Comparison of ENCODE assay signal across 11 cellular contexts in genomic region chr3:186360779-186361178, GRCh38. TPM values are rescaled to one million over a fixed set of nuclear protein-coding genes. Genes with fewer than 3 reads are reported as not detected.
DNase-seq lines count a peak whose midpoint lies in the region; ATAC-seq and TF ChIP-seq lines count a peak whose summit lies in the region.
"Had no signal": no experiment of that assay in that cellular context is flagged by ENCODE, and none has a peak within 500 bp of the region (broad histone marks: within the 10 kb centered on the region; RNA-seq: fewer than 3 reads in every experiment).

No MANE protein-coding gene starts in this region.

- peak overlapping the region; percentile 11; the same call in 1 of the 2 replicates for H3K4me3 ChIP-seq in iPS DF 6.9 (ENCODE audit: low read length)

- H3K27me3 Mint-ChIP-seq in activated B cell treated with CpG ODN at 0.5 μM for 24 hours, result peaks cover 7% of the 10 kb centered on the region
- H3K27me3 Mint-ChIP-seq in effector memory CD8-positive, alpha-beta T cell, result peaks cover 63 to 75% of the 10 kb centered on the region in 2 donors

- ATAC-seq in activated B cell treated with CpG ODN at 0.5 μM for 24 hours (ENCODE audit: low read depth) (no peak), sciatic nerve (peak; percentile 48), GM21447 (IDR thresholded peaks at IDR 0.05; ENCODE audit: unreplicated experiment) (no peak), HG02610 (IDR thresholded peaks at IDR 0.05; ENCODE audit: unreplicated experiment) (no peak)
- no peak for ATAC-seq in effector memory CD8-positive, alpha-beta T cell (replicated peaks)
- ATAC-seq: HCT116 had no signal

- no CpG with 5 or more reads among the region's 27 CpGs for WGBS in iPS DF 6.9 (ENCODE audit: insufficient coverage, insufficient read length)

- intact Hi-C loops in activated B cell treated with CpG ODN at 0.5 μM for 24 hours (cut with micrococcal nuclease), result loop anchor here (2.0 to 5.0 kb wide), 3 partner anchors 33 to 157 kb away; no protein-coding TSS in a partner anchor
- intact Hi-C loops in sciatic nerve (cut with DNase I), result no loop called here

- no peaks in the 10 kb centered on the region for H3K4me1 ChIP-seq in iPS DF 6.9 (ENCODE audit: control insufficient read depth, insufficient read depth, low read length)

- POLR2A ChIA-PET in activated B cell treated with CpG ODN at 0.5 μM for 24 hours (lab: Charles Lee), result interaction anchor here (2.0 to 2.2 kb wide), 2 partner anchors 158 to 173 kb away, joined by 5 to 12 read pairs; no protein-coding TSS in a partner anchor

- no peaks in the 10 kb centered on the region for H3K36me3 Mint-ChIP-seq in activated B cell treated with CpG ODN at 0.5 μM for 24 hours (ENCODE audit: low read depth)
- H3K36me3 Mint-ChIP-seq in effector memory CD8-positive, alpha-beta T cell (ENCODE audit: insufficient read depth), result no peaks in the 10 kb centered on the region

- H3K4me3 Mint-ChIP-seq in activated B cell treated with CpG ODN at 0.5 μM for 24 hours, result peak overlapping the region; percentile 83
- peak overlapping the region in 1 of 2 donors; percentile 11 for H3K4me3 Mint-ChIP-seq in effector memory CD8-positive, alpha-beta T cell

- TF ChIP-seq CTCF in GM10266 (IDR thresholded peaks at IDR 0.05; ENCODE audit: control insufficient read depth, insufficient read depth, low read depth, missing control alignments), result no peak
- TF ChIP-seq CTCF in activated B cell treated with CpG ODN at 0.5 μM for 24 hours (IDR thresholded peaks at IDR 0.05), result no peak

- peak overlapping the region; percentile 31 for H3K27ac Mint-ChIP-seq in activated B cell treated with CpG ODN at 0.5 μM for 24 hours
- no peak overlapping the region for H3K27ac Mint-ChIP-seq in effector memory CD8-positive, alpha-beta T cell

- peaks cover 37% of the 10 kb centered on the region for H3K27me3 ChIP-seq in iPS DF 6.9 (ENCODE audit: control insufficient read depth, insufficient read depth, low read length)

- H3K27ac ChIP-seq in iPS DF 6.9 (ENCODE audit: low read length), result no peak overlapping the region
- H3K27ac ChIP-seq: KMS-11 had no signal

- peaks cover 28% of the 10 kb centered on the region for H3K4me1 Mint-ChIP-seq in activated B cell treated with CpG ODN at 0.5 μM for 24 hours
- peaks cover 0 to 9% of the 10 kb centered on the region in 2 donors for H3K4me1 Mint-ChIP-seq in effector memory CD8-positive, alpha-beta T cell (ENCODE audit: low read depth in 2 of 2)

- CTCF ChIA-PET in activated B cell treated with CpG ODN at 0.5 μM for 24 hours (lab: Charles Lee), result no interaction called here

- no peaks in the 10 kb centered on the region for H3K36me3 ChIP-seq in iPS DF 6.9 (ENCODE audit: control insufficient read depth, insufficient read depth, low read length)

- no peaks in the 10 kb centered on the region for H3K9me3 Mint-ChIP-seq in activated B cell treated with CpG ODN at 0.5 μM for 24 hours
- no peaks in the 10 kb centered on the region for H3K9me3 Mint-ChIP-seq in effector memory CD8-positive, alpha-beta T cell

- H3K9me3 ChIP-seq in iPS DF 6.9 (ENCODE audit: control insufficient read depth, insufficient read depth, low read length), result no peaks in the 10 kb centered on the region

- DNase-seq in GM10266 (ENCODE audit: extremely low spot score) (peak; percentile 40), activated B cell treated with CpG ODN at 0.5 μM for 24 hours (no peak), iPS DF 6.9 (ENCODE audit: low read depth, low spot score) (no peak), sciatic nerve (ENCODE audit: low spot score) (no peak), NCI-H82 (lab: John Stamatoyannopoulos, UW) (no peak)
- no peak for DNase-seq in effector memory CD8-positive, alpha-beta T cell
- DNase-seq: activated gamma-delta T cell treated with Interleukin-2 at 50 U/mL for 16 hours had no signal

RNA-seq across cellular contexts. Expression of gene DGKG, which starts 1.3 kb away (rescaled TPM):
- total RNA-seq in activated B cell treated with CpG ODN at 0.5 μM for 24 hours, result 3.9 and 4.2 TPM in 2 replicates
- 2.1 TPM for total RNA-seq in sciatic nerve
